In the genomic region with DNA sequence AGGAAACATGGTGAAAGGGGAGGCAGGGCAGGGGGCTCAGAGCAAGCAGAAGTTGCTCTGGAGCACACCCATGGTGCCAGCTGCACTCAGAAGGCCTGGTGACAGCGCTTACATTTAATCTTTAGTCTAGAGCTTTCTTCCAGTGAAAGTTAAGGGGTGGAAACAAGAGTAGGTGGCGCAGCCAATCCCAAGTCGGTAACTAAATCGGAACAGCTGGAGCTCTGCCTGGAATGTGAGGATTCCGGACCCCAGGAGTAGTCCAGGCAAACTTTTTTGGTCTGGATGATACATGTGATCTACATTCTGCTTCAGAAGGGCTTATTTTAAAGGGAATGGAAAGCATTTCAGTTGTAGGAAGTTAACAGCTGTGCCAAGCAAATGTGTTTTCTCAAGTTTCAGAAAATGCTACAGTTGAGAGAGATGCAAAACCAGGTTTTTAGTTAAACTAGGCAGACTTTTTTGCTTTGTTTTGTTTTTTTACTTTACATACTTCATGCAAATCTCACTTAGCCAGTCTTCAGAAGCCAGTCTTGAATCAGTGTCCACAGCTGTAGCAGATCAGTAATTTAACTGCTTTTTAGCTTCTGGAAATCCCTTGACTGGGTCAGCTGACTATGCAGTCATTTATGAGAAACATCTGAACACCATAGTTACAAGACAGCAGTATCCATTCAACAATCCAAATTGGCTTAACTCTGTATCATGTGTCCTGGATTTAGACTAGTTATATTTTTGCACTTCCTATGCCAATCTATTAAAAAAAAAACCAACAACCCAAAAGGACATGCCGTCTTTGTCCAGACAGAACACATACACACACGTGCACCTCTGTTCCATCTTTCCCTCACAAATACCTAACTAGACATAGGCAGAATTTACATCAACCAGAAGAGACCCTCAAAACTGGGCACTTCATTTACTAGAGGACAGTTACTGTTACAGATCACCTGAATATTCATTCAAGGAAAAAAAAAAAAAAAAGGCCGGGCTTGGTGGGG, we compare ENCODE assay signal across 8 cellular contexts. TPM values are rescaled to one million over a fixed set of nuclear protein-coding genes. Genes with fewer than 3 reads are reported as not detected.
DNase-seq lines count a peak whose midpoint lies in the region; ATAC-seq, FAIRE-seq and TF ChIP-seq lines count a peak whose summit lies in the region.

No MANE protein-coding gene starts in this region.

- peaks cover 4% of the 10 kb centered on the region for H3K4me1 ChIP-seq in mesendoderm (ENCODE audit: control insufficient read depth, low read depth, low read length)

- H2AK5ac ChIP-seq in mesendoderm (ENCODE audit: low read length): no peak overlapping the region

- H3K9ac ChIP-seq in mesendoderm (ENCODE audit: low read length): no peak overlapping the region

- FAIRE-seq in endometrium (lab: Jason Lieb, UNC): peak; percentile 91

- peak; percentile 66 for ATAC-seq in GM19467 (IDR thresholded peaks at IDR 0.05; ENCODE audit: unreplicated experiment)

- no peak overlapping the region for H2BK5ac ChIP-seq in mesendoderm (ENCODE audit: low read length)

- no CpG with 5 or more reads among the region's 8 CpGs for WGBS in mesendoderm (ENCODE audit: extremely low coverage, insufficient coverage, low lambda C conversion rate)

- H3K23ac ChIP-seq in mesendoderm (ENCODE audit: low read length): no peak overlapping the region

- H3K18ac ChIP-seq in mesendoderm (ENCODE audit: low read length): no peak overlapping the region

- peak overlapping the region; percentile 59 for H3K4ac ChIP-seq in mesendoderm (ENCODE audit: low read depth, low read length)

- H3K4me3 ChIP-seq in LNCaP clone FGC (ENCODE audit: low read depth, low read length) (no peak overlapping the region), mesendoderm (ENCODE audit: low read length) (no peak overlapping the region)

- H3K56ac ChIP-seq in mesendoderm (ENCODE audit: low read length): peak overlapping the region; percentile 44

- TF ChIP-seq CTCF in LNCaP clone FGC (IDR thresholded peaks at IDR 0.05; ENCODE audit: control insufficient read depth, extremely low read depth, insufficient read depth): no peak

- H4K8ac ChIP-seq in mesendoderm (ENCODE audit: low read depth, low read length): no peak overlapping the region

- H4K5ac ChIP-seq in mesendoderm (ENCODE audit: low read length): no peak overlapping the region

- H3K36me3 ChIP-seq in mesendoderm (ENCODE audit: control insufficient read depth, insufficient read depth, low read length): no peaks in the 10 kb centered on the region

- H3K79me1 ChIP-seq in mesendoderm (ENCODE audit: low read length): no peaks in the 10 kb centered on the region

- H3K79me2 ChIP-seq in mesendoderm (ENCODE audit: control insufficient read depth, insufficient read depth, low read length): no peaks in the 10 kb centered on the region

- no peak overlapping the region for H2BK120ac ChIP-seq in mesendoderm (ENCODE audit: low read depth, low read length)

- peak overlapping the region; percentile 48 for H3K27ac ChIP-seq in mesendoderm (ENCODE audit: low read depth, low read length)

- H3K27me3 ChIP-seq in mesendoderm (ENCODE audit: insufficient read depth, low read length, poor library complexity): no peaks in the 10 kb centered on the region

- DNase-seq in Ammon's horn (ENCODE audit: low spot score) (peak; percentile 61), LNCaP clone FGC (ENCODE audit: low read depth) (peak; percentile 18), mesendoderm (peak; percentile 98), ureter (ENCODE audit: low spot score) (peak; percentile 70), activated T-cell treated with anti-CD3 and anti-CD28 coated beads for 4 hours (no peak), H4 (ENCODE audit: low spot score) (no peak)

- H2BK15ac ChIP-seq in mesendoderm (replicated peaks; ENCODE audit: low read depth): no peak overlapping the region

- no peak overlapping the region for H3K4me2 ChIP-seq in mesendoderm (ENCODE audit: low read length)

RNA-seq across cellular contexts. Expression of a gene that starts 33.2 kb away (rescaled TPM):
- polyA plus RNA-seq in mesendoderm (2013, experiment 1 of 2): 21.8 TPM
- polyA plus RNA-seq in mesendoderm (2013, experiment 2 of 2): 21.5 TPM
- total RNA-seq in ureter: 58.9 TPM
- total RNA-seq in H4 (2014; rRNA removed; shearing (Covaris generic)): 16.3 and 19.2 TPM in 2 replicates

RNA-seq across cellular contexts. Expression of a gene that starts 37.7 kb away (rescaled TPM):
- polyA plus RNA-seq in mesendoderm (2013, experiment 1 of 2): 46.7 TPM
- 49.0 TPM for polyA plus RNA-seq in mesendoderm (2013, experiment 2 of 2)
- 68.6 TPM for total RNA-seq in ureter
- total RNA-seq in H4 (2014; rRNA removed; shearing (Covaris generic)): 56.7 and 87.9 TPM in 2 replicates

Comparison
In these comparisons a context has a peak if more than half of its experiments do, and no peak if none do; other contexts are left out.
1. DNase-seq: peak in Ammon's horn (single experiment), LNCaP clone FGC (single experiment), mesendoderm (single experiment) and ureter (single experiment); none in activated T-cell treated with anti-CD3 and anti-CD28 coated beads for 4 hours (single experiment) and H4 (single experiment).